ENCODE assay signal across 7 cellular contexts in the genomic region with DNA sequence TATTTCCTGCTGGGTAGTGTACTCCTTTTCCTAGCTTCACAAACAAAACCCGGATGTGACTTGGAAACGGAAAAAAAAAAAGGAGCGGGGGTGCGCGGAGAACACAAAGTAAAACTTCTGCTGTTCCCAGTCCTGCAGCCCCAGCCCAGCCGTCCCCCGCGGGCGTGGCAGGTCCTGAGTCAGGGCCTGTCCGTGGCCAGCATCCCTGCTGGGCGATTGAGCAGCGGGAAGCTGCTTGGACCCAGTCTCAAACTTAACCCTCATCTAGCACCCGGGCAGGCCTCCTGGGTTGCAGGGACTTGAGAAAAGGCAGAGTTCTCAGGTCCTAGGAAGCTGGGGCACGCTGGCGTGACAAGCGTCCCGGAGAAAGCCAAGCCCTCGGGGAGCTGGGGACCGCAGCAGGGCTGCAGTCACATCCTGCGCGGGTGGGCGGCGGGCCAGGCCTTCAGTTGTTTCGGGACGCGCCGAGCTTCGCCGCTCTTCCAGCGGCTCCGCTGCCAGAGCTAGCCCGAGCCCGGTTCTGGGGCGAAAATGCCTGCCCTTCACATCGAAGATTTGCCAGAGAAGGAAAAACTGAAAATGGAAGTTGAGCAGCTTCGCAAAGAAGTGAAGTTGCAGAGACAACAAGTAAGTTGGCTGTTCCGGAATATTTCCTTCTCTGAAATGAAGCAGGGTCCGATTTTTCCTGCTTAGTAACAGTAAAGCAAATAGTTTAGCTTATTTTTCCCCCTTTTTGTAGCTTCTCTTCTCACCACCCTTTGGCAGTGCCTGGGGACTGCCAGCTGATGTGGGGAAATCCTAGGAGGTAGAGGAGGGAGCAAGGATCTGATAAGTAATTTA. TPM values are rescaled to one million over a fixed set of nuclear protein-coding genes. Genes with fewer than 3 reads are reported as not detected.
DNase-seq lines count a peak whose midpoint lies in the region; TF ChIP-seq lines count a peak whose summit lies in the region.

A gene (plus strand): TSS at position 129 of the 840 bp plus-strand sequence. CDS start 403 bp downstream, at position 532.

- peak within 1 kb of the TSS; percentile 46; the same call in 1 of the 2 replicates for H3K9ac ChIP-seq in MM.1S (ENCODE audit: low read length)

- H3K4me3 Mint-ChIP-seq in activated naive CD4-positive, alpha-beta T cell treated with anti-CD3 and anti-CD28 coated beads for 36 hours = peak within 1 kb of the TSS; percentile 60
- H3K4me3 Mint-ChIP-seq in nephron progenitor cell = peak within 1 kb of the TSS; percentile 88

- no peaks in the 10 kb centered on the region for H3K36me3 Mint-ChIP-seq in activated naive CD4-positive, alpha-beta T cell treated with anti-CD3 and anti-CD28 coated beads for 36 hours (ENCODE audit: low read depth)
- H3K36me3 Mint-ChIP-seq in nephron progenitor cell (ENCODE audit: low read depth) = peaks cover 13% of the 10 kb centered on the region

- peaks cover 2% of the 10 kb centered on the region for H3K4me1 Mint-ChIP-seq in activated naive CD4-positive, alpha-beta T cell treated with anti-CD3 and anti-CD28 coated beads for 36 hours (ENCODE audit: low read depth)
- peaks cover 38% of the 10 kb centered on the region for H3K4me1 Mint-ChIP-seq in nephron progenitor cell

- no peaks in the 10 kb centered on the region for H3K9me2 ChIP-seq in MM.1S (replicated peaks; ENCODE audit: insufficient read depth, low read length)

- peaks cover 40% of the 10 kb centered on the region for H3K27me3 Mint-ChIP-seq in activated naive CD4-positive, alpha-beta T cell treated with anti-CD3 and anti-CD28 coated beads for 36 hours (ENCODE audit: low read depth)
- peaks cover 19% of the 10 kb centered on the region for H3K27me3 Mint-ChIP-seq in nephron progenitor cell (ENCODE audit: low read depth, poor library complexity)

- H4K20me1 ChIP-seq in MM.1S (ENCODE audit: insufficient read depth, low read length) = no peaks in the 10 kb centered on the region

- H3K27ac ChIP-seq in MM.1S (ENCODE audit: low read length) = no peak within 1 kb of the TSS
- peak within 1 kb of the TSS; percentile 80 to 89 (median 88) for H3K27ac ChIP-seq in transverse colon

- no peaks in the 10 kb centered on the region for H3K9me3 Mint-ChIP-seq in activated naive CD4-positive, alpha-beta T cell treated with anti-CD3 and anti-CD28 coated beads for 36 hours
- no peaks in the 10 kb centered on the region for H3K9me3 Mint-ChIP-seq in nephron progenitor cell

- no peak for TF ChIP-seq EP300 in transverse colon (IDR thresholded peaks at IDR 0.05; ENCODE audit: low read depth)

- H3K27me3 ChIP-seq in MM.1S (replicated peaks; ENCODE audit: insufficient read depth, low read length) (no peaks in the 10 kb centered on the region), transverse colon (peaks cover 12% of the 10 kb centered on the region)

- peak; percentile 66 for DNase-seq in GM13976 (ENCODE audit: low spot score)
- DNase-seq in H4 (ENCODE audit: low spot score) = peak; percentile 85
- peak; percentile 31 for DNase-seq in MM.1S
- DNase-seq in activated naive CD4-positive, alpha-beta T cell treated with anti-CD3 and anti-CD28 coated beads for 36 hours = peak; percentile 47
- DNase-seq in germinal center (ENCODE audit: low spot score) = peak; percentile 4
- DNase-seq in nephron progenitor cell = peak; percentile 76
- peak; percentile 46 for DNase-seq in transverse colon

- H3K4me1 ChIP-seq in MM.1S (ENCODE audit: low read length) (no peaks in the 10 kb centered on the region), transverse colon (peaks cover 0 to 26% (median 2%) of the 10 kb centered on the region in 4 donors)

- peak within 1 kb of the TSS; percentile 73 for H3K4me3 ChIP-seq in MM.1S (ENCODE audit: low read length)
- H3K4me3 ChIP-seq in transverse colon = peak within 1 kb of the TSS; percentile 25 to 70 (median 40)

- TF ChIP-seq CTCF in GM13976 (IDR thresholded peaks at IDR 0.05; ENCODE audit: borderline replicate concordance, control extremely low read depth, extremely low read depth, insufficient read depth, missing control alignments) (peak; percentile 34), MM.1S (IDR thresholded peaks at IDR 0.05; ENCODE audit: low read length) (no peak), nephron progenitor cell (IDR thresholded peaks at IDR 0.05) (no peak), transverse colon (IDR thresholded peaks at IDR 0.05) (no peak)

- intact Hi-C loops in activated naive CD4-positive, alpha-beta T cell treated with anti-CD3 and anti-CD28 coated beads for 36 hours (cut with micrococcal nuclease) = loop anchor here (1.0 kb wide), 1 partner anchor 166 kb away; no protein-coding TSS in a partner anchor
- intact Hi-C loops in transverse colon (cut with DNase I; ENCODE audit: low total_unique reads) = no loop called here

- in situ Hi-C loops in GM13976 (cut with MboI; ENCODE audit: low sequenced_read_pairs, unreplicated experiment) (loop anchor here (25.0 kb wide), 1 partner anchor 465 kb away; a partner anchor contains a TSS), transverse colon (cut with MboI; ENCODE audit: low pct_ligation_motif_present in 1 of 4, low pct_unique_long_range_greater_than_20kb in 1 of 4, low sequenced_read_pairs in 3 of 4) (no loop called here)

- CTCF ChIA-PET in activated naive CD4-positive, alpha-beta T cell treated with anti-CD3 and anti-CD28 coated beads for 36 hours (lab: Charles Lee) = no interaction called here

- H3K36me3 ChIP-seq in MM.1S (replicated peaks; ENCODE audit: insufficient read depth, low read length) (no peaks in the 10 kb centered on the region), transverse colon (no peaks in the 10 kb centered on the region)

- no peaks in the 10 kb centered on the region for H3F3A ChIP-seq in MM.1S (ENCODE audit: insufficient read depth, low read length)

- H3K9me3 ChIP-seq in MM.1S (replicated peaks; ENCODE audit: insufficient read depth, low read length) = no peaks in the 10 kb centered on the region
- H3K9me3 ChIP-seq in transverse colon = no peaks in the 10 kb centered on the region

- H3K27ac Mint-ChIP-seq in activated naive CD4-positive, alpha-beta T cell treated with anti-CD3 and anti-CD28 coated beads for 36 hours = no peak within 1 kb of the TSS
- H3K27ac Mint-ChIP-seq in nephron progenitor cell = peak within 1 kb of the TSS; percentile 75

- WGBS in transverse colon (ENCODE audit: low coverage in 1 of 2), 2 donors = 2 to 3% methylated on average over 8 to 32 of the region's 38 CpGs

- H3K79me2 ChIP-seq in MM.1S (ENCODE audit: low read length) = no peaks in the 10 kb centered on the region

- peak within 1 kb of the TSS; percentile 90 for H3K4me2 ChIP-seq in MM.1S (ENCODE audit: low read depth, low read length)

- H2AFZ ChIP-seq in MM.1S (ENCODE audit: low read length) = peak within 1 kb of the TSS; percentile 95

- TF ChIP-seq POLR2A in transverse colon (IDR thresholded peaks at IDR 0.05) = no peak

RNA-seq across cellular contexts. Expression of the gene that starts here (rescaled TPM):
- 57.1 and 58.5 TPM in 2 replicates for total RNA-seq in H4 (2014; rRNA removed; shearing (Covaris generic))
- not detected for total RNA-seq in activated naive CD4-positive, alpha-beta T cell treated with anti-CD3 and anti-CD28 coated beads for 36 hours
- 1 to 10 TPM; 3.0 to 6.2 (median 4.7) TPM for total RNA-seq in transverse colon

Comparison
In these comparisons a context has a peak if more than half of its experiments do, and no peak if none do; other contexts are left out.
1. Peak in DNase-seq in activated naive CD4-positive, alpha-beta T cell treated with anti-CD3 and anti-CD28 coated beads for 36 hours; RNA of the gene not detected or under 1 TPM.
2. DNase-seq: peak in every context shown above with its lines; median percentile 85 in H4; 76 in nephron progenitor cell; 66 in GM13976; 47 in activated naive CD4-positive, alpha-beta T cell treated with anti-CD3 and anti-CD28 coated beads for 36 hours; 46 in transverse colon; 31 in MM.1S; 4 in germinal center.